8 cellular contexts compared by ENCODE assay signal in genomic region chr16:85393674-85394510, GRCh38.
DNase-seq lines count a peak whose midpoint lies in the region; ATAC-seq lines count a peak whose summit lies in the region.

No MANE protein-coding gene starts in this region.

- no peak overlapping the region for H3K4me3 Mint-ChIP-seq in activated naive CD4-positive, alpha-beta T cell treated with anti-CD3 and anti-CD28 coated beads, Interleukin-2, amount 10 ng/mL, durations not matched to agents 7 days and 5 days

- peaks cover 13% of the 10 kb centered on the region for H3K27me3 Mint-ChIP-seq in activated naive CD4-positive, alpha-beta T cell treated with anti-CD3 and anti-CD28 coated beads, Interleukin-2, amount 10 ng/mL, durations not matched to agents 7 days and 5 days

- intact Hi-C loops in right cardiac atrium (cut with DNase I), result loop anchor here in 3 of 4 donors (5.0 to 10.0 kb wide), 3 partner anchors 73 to 321 kb away; partner anchors contain the start of gene GSE1 (in 1 of the 3)

- ATAC-seq in right cardiac atrium (peak; percentile 5 to 41), GM19328 (IDR thresholded peaks at IDR 0.05; ENCODE audit: unreplicated experiment) (no peak)

- H3K27ac ChIP-seq in SJCRH30 (no peak overlapping the region), right cardiac atrium (ENCODE audit: low read length) (no peak overlapping the region)

- peaks cover 15% of the 10 kb centered on the region for H3K4me1 ChIP-seq in SJCRH30
- H3K4me1 ChIP-seq in right cardiac atrium (ENCODE audit: control insufficient read depth, insufficient read depth, low read length), result peaks cover 12% of the 10 kb centered on the region

- H3K4me1 Mint-ChIP-seq in activated naive CD4-positive, alpha-beta T cell treated with anti-CD3 and anti-CD28 coated beads, Interleukin-2, amount 10 ng/mL, durations not matched to agents 7 days and 5 days, result no peaks in the 10 kb centered on the region

- no peaks in the 10 kb centered on the region for H3K27me3 ChIP-seq in SJCRH30
- no peaks in the 10 kb centered on the region for H3K27me3 ChIP-seq in right cardiac atrium (ENCODE audit: control insufficient read depth, insufficient read depth)

- H3K27ac Mint-ChIP-seq in activated naive CD4-positive, alpha-beta T cell treated with anti-CD3 and anti-CD28 coated beads, Interleukin-2, amount 10 ng/mL, durations not matched to agents 7 days and 5 days, result no peak overlapping the region

- CTCF ChIA-PET in activated naive CD4-positive, alpha-beta T cell treated with anti-CD3 and anti-CD28 coated beads, Interleukin-2, amount 10 ng/mL, durations not matched to agents 7 days and 5 days (lab: Charles Lee), result interaction anchor here (1.1 to 2.2 kb wide), 5 partner anchors 9 to 223 kb away, joined by 3 to 6 read pairs (median 4); no protein-coding TSS in a partner anchor

- DNase-seq in NCI-H1436 (lab: John Stamatoyannopoulos, UW), result peak; percentile 69
- no peak for DNase-seq in NCI-H1436 treated with DMSO at 0.1 percent for 48 hours (lab: John Stamatoyannopoulos, UW)
- peak; percentile 56 to 66 for DNase-seq in SJCRH30
- peak; percentile 73 for DNase-seq in activated naive CD4-positive, alpha-beta T cell treated with anti-CD3 and anti-CD28 coated beads, Interleukin-2, amount 10 ng/mL, durations not matched to agents 7 days and 5 days
- peak; percentile 76 to 91 (median 88) for DNase-seq in right cardiac atrium
- DNase-seq in stimulated activated CD4-positive, alpha-beta T cell treated with anti-CD3 and anti-CD28 coated beads, Interleukin-1b, Interleukin-23, amount 100 ng/mL, for 1 hour (ENCODE audit: low read depth in 2 of 2), result peak; percentile 29 to 51
- no peak for DNase-seq in NCI-H2196 (lab: John Stamatoyannopoulos, UW; ENCODE audit: unreplicated experiment)

- no peaks in the 10 kb centered on the region for H3K9me3 Mint-ChIP-seq in activated naive CD4-positive, alpha-beta T cell treated with anti-CD3 and anti-CD28 coated beads, Interleukin-2, amount 10 ng/mL, durations not matched to agents 7 days and 5 days

- H3K4me3 ChIP-seq in SJCRH30, result peak overlapping the region; percentile 41
- no peak overlapping the region for H3K4me3 ChIP-seq in right cardiac atrium (ENCODE audit: low read length)

- no peaks in the 10 kb centered on the region for H3K36me3 Mint-ChIP-seq in activated naive CD4-positive, alpha-beta T cell treated with anti-CD3 and anti-CD28 coated beads, Interleukin-2, amount 10 ng/mL, durations not matched to agents 7 days and 5 days

- H3K36me3 ChIP-seq in SJCRH30, result no peaks in the 10 kb centered on the region

- WGBS in right cardiac atrium, result 57% methylated on average over 37 of the region's 37 CpGs

- H3K9me3 ChIP-seq in SJCRH30 (replicated peaks), result no peaks in the 10 kb centered on the region
- H3K9me3 ChIP-seq in right cardiac atrium (ENCODE audit: control insufficient read depth, low read length), result no peaks in the 10 kb centered on the region

Comparison
In these comparisons a context has a peak if more than half of its experiments do, and no peak if none do; other contexts are left out.
1. DNase-seq: peak in NCI-H1436 (single experiment), SJCRH30 (2 of 2), activated naive CD4-positive, alpha-beta T cell treated with anti-CD3 and anti-CD28 coated beads, Interleukin-2, amount 10 ng/mL, durations not matched to agents 7 days and 5 days (single experiment), right cardiac atrium (3 of 3) and stimulated activated CD4-positive, alpha-beta T cell treated with anti-CD3 and anti-CD28 coated beads, Interleukin-1b, Interleukin-23, amount 100 ng/mL, for 1 hour (2 of 2); none in NCI-H1436 treated with DMSO at 0.1 percent for 48 hours (single experiment) and NCI-H2196 (single experiment).